Comparison of ENCODE assay signal across 1 cellular context in the genomic region with DNA sequence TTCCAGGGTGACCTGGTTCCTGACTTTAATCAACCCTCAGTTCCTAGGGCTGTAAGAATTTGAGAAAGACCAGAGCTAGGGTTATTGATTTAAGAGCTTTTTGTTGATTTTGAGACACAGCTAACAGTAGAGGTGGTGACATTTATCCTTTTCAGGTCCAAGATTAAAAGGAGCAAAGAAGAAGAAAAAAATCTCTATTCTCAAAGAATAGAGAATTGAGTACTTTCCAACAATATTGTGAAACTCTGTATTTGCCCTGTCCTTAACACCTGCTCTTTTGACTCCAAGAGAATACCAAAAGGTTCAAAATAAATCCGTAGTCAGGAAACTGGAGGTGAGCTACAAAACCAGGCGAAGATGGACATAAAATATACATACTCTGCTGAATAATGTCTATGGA.
TF ChIP-seq lines count a peak whose summit lies in the region.

No MANE protein-coding gene starts in this region.

TF ChIP-seq in HepG2, 621 proteins besides CTCF, POLR2A, EP300 and RAD21 (continued from another document and continues in another):
- peak; percentile 36; the same call in 1 of the 2 replicates for TF ChIP-seq AHDC1 (CRISPR knock-in tag; IDR thresholded peaks at IDR 0.05; ENCODE audit: borderline replicate concordance)
- TF ChIP-seq PPARG (CRISPR knock-in tag; conservative IDR thresholded peaks at IDR 0.05) = 0 out of 2 replicates have a peak, but pooled peaks have one; percentile 33
- TF ChIP-seq ZNF558 (CRISPR knock-in tag; IDR thresholded peaks at IDR 0.05; ENCODE audit: borderline replicate concordance) = no peak
- no peak for TF ChIP-seq TBP (CRISPR knock-in tag; IDR thresholded peaks at IDR 0.05)
- TF ChIP-seq, protein P1, sequence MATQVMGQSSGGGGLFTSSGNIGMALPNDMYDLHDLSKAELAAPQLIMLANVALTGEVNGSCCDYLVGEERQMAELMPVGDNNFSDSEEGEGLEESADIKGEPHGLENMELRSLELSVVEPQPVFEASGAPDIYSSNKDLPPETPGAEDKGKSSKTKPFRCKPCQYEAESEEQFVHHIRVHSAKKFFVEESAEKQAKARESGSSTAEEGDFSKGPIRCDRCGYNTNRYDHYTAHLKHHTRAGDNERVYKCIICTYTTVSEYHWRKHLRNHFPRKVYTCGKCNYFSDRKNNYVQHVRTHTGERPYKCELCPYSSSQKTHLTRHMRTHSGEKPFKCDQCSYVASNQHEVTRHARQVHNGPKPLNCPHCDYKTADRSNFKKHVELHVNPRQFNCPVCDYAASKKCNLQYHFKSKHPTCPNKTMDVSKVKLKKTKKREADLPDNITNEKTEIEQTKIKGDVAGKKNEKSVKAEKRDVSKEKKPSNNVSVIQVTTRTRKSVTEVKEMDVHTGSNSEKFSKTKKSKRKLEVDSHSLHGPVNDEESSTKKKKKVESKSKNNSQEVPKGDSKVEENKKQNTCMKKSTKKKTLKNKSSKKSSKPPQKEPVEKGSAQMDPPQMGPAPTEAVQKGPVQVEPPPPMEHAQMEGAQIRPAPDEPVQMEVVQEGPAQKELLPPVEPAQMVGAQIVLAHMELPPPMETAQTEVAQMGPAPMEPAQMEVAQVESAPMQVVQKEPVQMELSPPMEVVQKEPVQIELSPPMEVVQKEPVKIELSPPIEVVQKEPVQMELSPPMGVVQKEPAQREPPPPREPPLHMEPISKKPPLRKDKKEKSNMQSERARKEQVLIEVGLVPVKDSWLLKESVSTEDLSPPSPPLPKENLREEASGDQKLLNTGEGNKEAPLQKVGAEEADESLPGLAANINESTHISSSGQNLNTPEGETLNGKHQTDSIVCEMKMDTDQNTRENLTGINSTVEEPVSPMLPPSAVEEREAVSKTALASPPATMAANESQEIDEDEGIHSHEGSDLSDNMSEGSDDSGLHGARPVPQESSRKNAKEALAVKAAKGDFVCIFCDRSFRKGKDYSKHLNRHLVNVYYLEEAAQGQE (IDR thresholded peaks at IDR 0.05; ENCODE audit: borderline replicate concordance in 1 of 2, low read depth in 1 of 2, low read length in 2 of 2) = 0 out of 4 replicates have a peak, but pooled peaks of 1 of the 2 experiments have one; percentile 49
- TF ChIP-seq DR1 (CRISPR knock-in tag; IDR thresholded peaks at IDR 0.05) = no peak
- peak; percentile 90 for TF ChIP-seq ONECUT2 (CRISPR knock-in tag; IDR thresholded peaks at IDR 0.05)
- TF ChIP-seq SMAD9 (CRISPR knock-in tag; IDR thresholded peaks at IDR 0.05) = no peak
- no peak for TF ChIP-seq ZNF816 (CRISPR knock-in tag; IDR thresholded peaks at IDR 0.05; ENCODE audit: borderline replicate concordance)
- no peak for TF ChIP-seq ZNF841 (CRISPR knock-in tag; IDR thresholded peaks at IDR 0.05; ENCODE audit: borderline replicate concordance)
- TF ChIP-seq, protein P2, sequence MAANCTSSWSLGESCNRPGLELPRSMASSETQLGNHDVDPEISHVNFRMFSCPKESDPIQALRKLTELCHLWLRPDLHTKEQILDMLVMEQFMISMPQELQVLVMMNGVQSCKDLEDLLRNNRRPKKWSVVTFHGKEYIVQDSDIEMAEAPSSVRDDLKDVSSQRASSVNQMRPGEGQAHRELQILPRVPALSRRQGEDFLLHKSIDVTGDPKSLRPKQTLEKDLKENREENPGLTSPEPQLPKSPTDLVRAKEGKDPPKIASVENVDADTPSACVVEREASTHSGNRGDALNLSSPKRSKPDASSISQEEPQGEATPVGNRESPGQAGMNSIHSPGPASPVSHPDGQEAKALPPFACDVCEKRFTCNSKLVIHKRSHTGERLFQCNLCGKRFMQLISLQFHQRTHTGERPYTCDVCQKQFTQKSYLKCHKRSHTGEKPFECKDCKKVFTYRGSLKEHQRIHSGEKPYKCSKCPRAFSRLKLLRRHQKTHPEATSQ (CRISPR knock-in tag; IDR thresholded peaks at IDR 0.05; ENCODE audit: borderline replicate concordance) = peak; percentile 61; the same call in 1 of the 2 replicates
- no peak for TF ChIP-seq ZNF605 (CRISPR knock-in tag; IDR thresholded peaks at IDR 0.05)
- TF ChIP-seq FOXJ3 (CRISPR knock-in tag; IDR thresholded peaks at IDR 0.05; ENCODE audit: borderline replicate concordance) = peak; percentile 66; the same call in 1 of the 2 replicates
- TF ChIP-seq ZNF460 (CRISPR knock-in tag; IDR thresholded peaks at IDR 0.05; ENCODE audit: borderline replicate concordance) = no peak
- TF ChIP-seq U2AF1 (optimal IDR thresholded peaks at IDR 0.05; ENCODE audit: low read depth, low read length) = no peak
- no peak for TF ChIP-seq ZNF441 (CRISPR knock-in tag; IDR thresholded peaks at IDR 0.05; ENCODE audit: borderline replicate concordance)
- TF ChIP-seq RFX5 (IDR thresholded peaks at IDR 0.05; ENCODE audit: low read depth, low read length) = no peak
- TF ChIP-seq SOX5 (CRISPR knock-in tag; IDR thresholded peaks at IDR 0.05; ENCODE audit: borderline replicate concordance) = peak; percentile 62; the same call in 1 of the 2 replicates
- TF ChIP-seq ZNF556 (CRISPR knock-in tag; IDR thresholded peaks at IDR 0.05; ENCODE audit: borderline replicate concordance) = no peak
- no peak for TF ChIP-seq ZBTB4 (CRISPR knock-in tag; IDR thresholded peaks at IDR 0.05; ENCODE audit: borderline replicate concordance)
- no peak for TF ChIP-seq PREB (CRISPR knock-in tag; IDR thresholded peaks at IDR 0.05)
- 0 out of 4 replicates have a peak, but pooled peaks of 1 of the 2 experiments have one; percentile 23 for TF ChIP-seq KLF16 (CRISPR knock-in tag; IDR thresholded peaks at IDR 0.05)
- TF ChIP-seq ZNF790 (CRISPR knock-in tag; IDR thresholded peaks at IDR 0.05; ENCODE audit: borderline replicate concordance) = no peak
- TF ChIP-seq FOSL1 (CRISPR knock-in tag; IDR thresholded peaks at IDR 0.05; ENCODE audit: borderline replicate concordance) = no peak
- no peak for TF ChIP-seq SRSF4 (IDR thresholded peaks at IDR 0.05; ENCODE audit: low read depth, low read length, poor library complexity, severe bottlenecking)
- peak; percentile 39; the same call in 1 of the 2 replicates for TF ChIP-seq MIER3 (CRISPR knock-in tag; IDR thresholded peaks at IDR 0.05; ENCODE audit: borderline replicate concordance)
- TF ChIP-seq FOXA1 (IDR thresholded peaks at IDR 0.05) = no peak
- TF ChIP-seq FOXA1 (CRISPR knock-in tag; IDR thresholded peaks at IDR 0.05) = peak; percentile 78
- TF ChIP-seq NR2F6 (IDR thresholded peaks at IDR 0.05) = peak; percentile 90
- TF ChIP-seq NR2F6 (CRISPR knock-in tag; IDR thresholded peaks at IDR 0.05) = no peak; the same call in none of the 2 replicates
- no peak for TF ChIP-seq ZNF878 (CRISPR knock-in tag; IDR thresholded peaks at IDR 0.05)
- no peak for TF ChIP-seq ZNF225 (CRISPR knock-in tag; IDR thresholded peaks at IDR 0.05)
- TF ChIP-seq PCBP2 (optimal IDR thresholded peaks at IDR 0.05; ENCODE audit: low read depth, low read length, poor library complexity, severe bottlenecking) = no peak
- no peak for TF ChIP-seq TMF1 (CRISPR knock-in tag; IDR thresholded peaks at IDR 0.05; ENCODE audit: low read depth)
- TF ChIP-seq, protein P3, sequence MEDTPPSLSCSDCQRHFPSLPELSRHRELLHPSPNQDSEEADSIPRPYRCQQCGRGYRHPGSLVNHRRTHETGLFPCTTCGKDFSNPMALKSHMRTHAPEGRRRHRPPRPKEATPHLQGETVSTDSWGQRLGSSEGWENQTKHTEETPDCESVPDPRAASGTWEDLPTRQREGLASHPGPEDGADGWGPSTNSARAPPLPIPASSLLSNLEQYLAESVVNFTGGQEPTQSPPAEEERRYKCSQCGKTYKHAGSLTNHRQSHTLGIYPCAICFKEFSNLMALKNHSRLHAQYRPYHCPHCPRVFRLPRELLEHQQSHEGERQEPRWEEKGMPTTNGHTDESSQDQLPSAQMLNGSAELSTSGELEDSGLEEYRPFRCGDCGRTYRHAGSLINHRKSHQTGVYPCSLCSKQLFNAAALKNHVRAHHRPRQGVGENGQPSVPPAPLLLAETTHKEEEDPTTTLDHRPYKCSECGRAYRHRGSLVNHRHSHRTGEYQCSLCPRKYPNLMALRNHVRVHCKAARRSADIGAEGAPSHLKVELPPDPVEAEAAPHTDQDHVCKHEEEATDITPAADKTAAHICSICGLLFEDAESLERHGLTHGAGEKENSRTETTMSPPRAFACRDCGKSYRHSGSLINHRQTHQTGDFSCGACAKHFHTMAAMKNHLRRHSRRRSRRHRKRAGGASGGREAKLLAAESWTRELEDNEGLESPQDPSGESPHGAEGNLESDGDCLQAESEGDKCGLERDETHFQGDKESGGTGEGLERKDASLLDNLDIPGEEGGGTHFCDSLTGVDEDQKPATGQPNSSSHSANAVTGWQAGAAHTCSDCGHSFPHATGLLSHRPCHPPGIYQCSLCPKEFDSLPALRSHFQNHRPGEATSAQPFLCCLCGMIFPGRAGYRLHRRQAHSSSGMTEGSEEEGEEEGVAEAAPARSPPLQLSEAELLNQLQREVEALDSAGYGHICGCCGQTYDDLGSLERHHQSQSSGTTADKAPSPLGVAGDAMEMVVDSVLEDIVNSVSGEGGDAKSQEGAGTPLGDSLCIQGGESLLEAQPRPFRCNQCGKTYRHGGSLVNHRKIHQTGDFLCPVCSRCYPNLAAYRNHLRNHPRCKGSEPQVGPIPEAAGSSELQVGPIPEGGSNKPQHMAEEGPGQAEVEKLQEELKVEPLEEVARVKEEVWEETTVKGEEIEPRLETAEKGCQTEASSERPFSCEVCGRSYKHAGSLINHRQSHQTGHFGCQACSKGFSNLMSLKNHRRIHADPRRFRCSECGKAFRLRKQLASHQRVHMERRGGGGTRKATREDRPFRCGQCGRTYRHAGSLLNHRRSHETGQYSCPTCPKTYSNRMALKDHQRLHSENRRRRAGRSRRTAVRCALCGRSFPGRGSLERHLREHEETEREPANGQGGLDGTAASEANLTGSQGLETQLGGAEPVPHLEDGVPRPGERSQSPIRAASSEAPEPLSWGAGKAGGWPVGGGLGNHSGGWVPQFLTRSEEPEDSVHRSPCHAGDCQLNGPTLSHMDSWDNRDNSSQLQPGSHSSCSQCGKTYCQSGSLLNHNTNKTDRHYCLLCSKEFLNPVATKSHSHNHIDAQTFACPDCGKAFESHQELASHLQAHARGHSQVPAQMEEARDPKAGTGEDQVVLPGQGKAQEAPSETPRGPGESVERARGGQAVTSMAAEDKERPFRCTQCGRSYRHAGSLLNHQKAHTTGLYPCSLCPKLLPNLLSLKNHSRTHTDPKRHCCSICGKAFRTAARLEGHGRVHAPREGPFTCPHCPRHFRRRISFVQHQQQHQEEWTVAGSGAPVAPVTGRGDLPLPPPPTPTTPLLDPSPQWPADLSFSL (CRISPR knock-in tag; IDR thresholded peaks at IDR 0.05) = no peak
- TF ChIP-seq ZNF850 (CRISPR knock-in tag; conservative IDR thresholded peaks at IDR 0.05) = no peak
- peak; percentile 12; the same call in 1 of the 2 replicates for TF ChIP-seq SP5 (CRISPR knock-in tag; IDR thresholded peaks at IDR 0.05; ENCODE audit: borderline replicate concordance, low read depth)
